In genomic region chr16:87697256-87697655, GRCh38 we compare ENCODE assay signal across 15 cellular contexts.
DNase-seq lines count a peak whose midpoint lies in the region; ATAC-seq and TF ChIP-seq lines count a peak whose summit lies in the region.
"Had no signal": no experiment of that assay in that cellular context is flagged by ENCODE, and none has a peak within 500 bp of the region (broad histone marks: within the 10 kb centered on the region; RNA-seq: fewer than 3 reads in every experiment).

No MANE protein-coding gene starts in this region.

- H3K4me1 ChIP-seq in CD4-positive, CD25-positive, alpha-beta regulatory T cell (ENCODE audit: control insufficient read depth, insufficient read depth, low read length, poor library complexity, severe bottlenecking): peaks cover 18% of the 10 kb centered on the region

- peak overlapping the region; percentile 71 for H3K27ac Mint-ChIP-seq in activated CD8-positive, alpha-beta memory T cell treated with anti-CD3 and anti-CD28 coated beads, Interleukin-2, amount 10 ng/mL, durations not matched to agents 7 days and 5 days
- H3K27ac Mint-ChIP-seq in CD4-positive, CD25-positive, alpha-beta regulatory T cell: peak overlapping the region in 2 of 3 donors; percentile 63 to 88
- peak overlapping the region; percentile 55 for H3K27ac Mint-ChIP-seq in activated T-helper 1 cell treated with anti-CD3 and anti-CD28 coated beads, Interleukin-12 subunit alpha, Interleukin-12 subunit beta, Interleukin-2, Interleukin-4 antibody, amounts not matched to agents 30 ng/mL and 10 ng/mL and 1 ng/mL, durations not matched to agents 14 hours and 24 hours and 36 hours
- H3K27ac Mint-ChIP-seq in nephron progenitor cell: peak overlapping the region; percentile 52
- no peak overlapping the region for H3K27ac Mint-ChIP-seq in effector memory CD8-positive, alpha-beta T cell
- H3K27ac Mint-ChIP-seq: GM23338 had no signal

- H3K36me3 ChIP-seq in CD4-positive, CD25-positive, alpha-beta regulatory T cell (ENCODE audit: control insufficient read depth, insufficient read depth, low read length): peaks cover 9% of the 10 kb centered on the region

- H3K4me3 Mint-ChIP-seq in activated CD8-positive, alpha-beta memory T cell treated with anti-CD3 and anti-CD28 coated beads, Interleukin-2, amount 10 ng/mL, durations not matched to agents 7 days and 5 days: no peak overlapping the region
- no peak overlapping the region for H3K4me3 Mint-ChIP-seq in CD4-positive, CD25-positive, alpha-beta regulatory T cell
- no peak overlapping the region for H3K4me3 Mint-ChIP-seq in activated T-helper 1 cell treated with anti-CD3 and anti-CD28 coated beads, Interleukin-12 subunit alpha, Interleukin-12 subunit beta, Interleukin-2, Interleukin-4 antibody, amounts not matched to agents 30 ng/mL and 10 ng/mL and 1 ng/mL, durations not matched to agents 14 hours and 24 hours and 36 hours
- no peak overlapping the region for H3K4me3 Mint-ChIP-seq in nephron progenitor cell
- H3K4me3 Mint-ChIP-seq in effector memory CD8-positive, alpha-beta T cell: no peak overlapping the region
- H3K4me3 Mint-ChIP-seq: GM23338 had no signal

- TF ChIP-seq CTCF in nephron progenitor cell (IDR thresholded peaks at IDR 0.05): no peak

- no peaks in the 10 kb centered on the region for H3K9me3 ChIP-seq in CD4-positive, CD25-positive, alpha-beta regulatory T cell (ENCODE audit: control insufficient read depth in 2 of 2, low read length in 2 of 2)

- no peaks in the 10 kb centered on the region for H3K9me3 Mint-ChIP-seq in activated CD8-positive, alpha-beta memory T cell treated with anti-CD3 and anti-CD28 coated beads, Interleukin-2, amount 10 ng/mL, durations not matched to agents 7 days and 5 days (ENCODE audit: low read depth)
- H3K9me3 Mint-ChIP-seq in CD4-positive, CD25-positive, alpha-beta regulatory T cell: no peaks in the 10 kb centered on the region
- H3K9me3 Mint-ChIP-seq in activated T-helper 1 cell treated with anti-CD3 and anti-CD28 coated beads, Interleukin-12 subunit alpha, Interleukin-12 subunit beta, Interleukin-2, Interleukin-4 antibody, amounts not matched to agents 30 ng/mL and 10 ng/mL and 1 ng/mL, durations not matched to agents 14 hours and 24 hours and 36 hours: no peaks in the 10 kb centered on the region
- H3K9me3 Mint-ChIP-seq in nephron progenitor cell: no peaks in the 10 kb centered on the region
- H3K9me3 Mint-ChIP-seq in effector memory CD8-positive, alpha-beta T cell: no peaks in the 10 kb centered on the region
- H3K9me3 Mint-ChIP-seq: GM23338 had no signal

- no peaks in the 10 kb centered on the region for H3K27me3 Mint-ChIP-seq in activated CD8-positive, alpha-beta memory T cell treated with anti-CD3 and anti-CD28 coated beads, Interleukin-2, amount 10 ng/mL, durations not matched to agents 7 days and 5 days
- H3K27me3 Mint-ChIP-seq in CD4-positive, CD25-positive, alpha-beta regulatory T cell: no peaks in the 10 kb centered on the region
- H3K27me3 Mint-ChIP-seq in activated T-helper 1 cell treated with anti-CD3 and anti-CD28 coated beads, Interleukin-12 subunit alpha, Interleukin-12 subunit beta, Interleukin-2, Interleukin-4 antibody, amounts not matched to agents 30 ng/mL and 10 ng/mL and 1 ng/mL, durations not matched to agents 14 hours and 24 hours and 36 hours (ENCODE audit: insufficient read depth): no peaks in the 10 kb centered on the region
- no peaks in the 10 kb centered on the region for H3K27me3 Mint-ChIP-seq in nephron progenitor cell (ENCODE audit: low read depth, poor library complexity)
- no peaks in the 10 kb centered on the region for H3K27me3 Mint-ChIP-seq in effector memory CD8-positive, alpha-beta T cell

- intact Hi-C loops in activated T-helper 1 cell treated with anti-CD3 and anti-CD28 coated beads, Interleukin-12 subunit alpha, Interleukin-12 subunit beta, Interleukin-2, Interleukin-4 antibody, amounts not matched to agents 30 ng/mL and 10 ng/mL and 1 ng/mL, durations not matched to agents 14 hours and 24 hours and 36 hours (cut with micrococcal nuclease): no loop called here

- no peak overlapping the region for H3K27ac ChIP-seq in CD4-positive, CD25-positive, alpha-beta regulatory T cell (ENCODE audit: insufficient read depth, low read length, poor library complexity, severe bottlenecking)
- H3K27ac ChIP-seq: C4-2B had no signal

- H3K4me3 ChIP-seq in CD4-positive, CD25-positive, alpha-beta regulatory T cell (ENCODE audit: low read depth, low read length): no peak overlapping the region
- H3K4me3 ChIP-seq: GM23338 had no signal

- H3K4me1 Mint-ChIP-seq in activated CD8-positive, alpha-beta memory T cell treated with anti-CD3 and anti-CD28 coated beads, Interleukin-2, amount 10 ng/mL, durations not matched to agents 7 days and 5 days: peaks cover 42% of the 10 kb centered on the region
- peaks cover 0 to 33% (median 14%) of the 10 kb centered on the region in 4 donors for H3K4me1 Mint-ChIP-seq in CD4-positive, CD25-positive, alpha-beta regulatory T cell
- peaks cover 19% of the 10 kb centered on the region for H3K4me1 Mint-ChIP-seq in activated T-helper 1 cell treated with anti-CD3 and anti-CD28 coated beads, Interleukin-12 subunit alpha, Interleukin-12 subunit beta, Interleukin-2, Interleukin-4 antibody, amounts not matched to agents 30 ng/mL and 10 ng/mL and 1 ng/mL, durations not matched to agents 14 hours and 24 hours and 36 hours (ENCODE audit: low read depth)
- H3K4me1 Mint-ChIP-seq in nephron progenitor cell: peaks cover 3% of the 10 kb centered on the region
- peaks cover 25 to 31% of the 10 kb centered on the region in 2 donors for H3K4me1 Mint-ChIP-seq in effector memory CD8-positive, alpha-beta T cell (ENCODE audit: low read depth in 2 of 2)
- H3K4me1 Mint-ChIP-seq: GM23338 had no signal

- H3K36me3 Mint-ChIP-seq in activated CD8-positive, alpha-beta memory T cell treated with anti-CD3 and anti-CD28 coated beads, Interleukin-2, amount 10 ng/mL, durations not matched to agents 7 days and 5 days: peaks cover 6% of the 10 kb centered on the region
- H3K36me3 Mint-ChIP-seq in CD4-positive, CD25-positive, alpha-beta regulatory T cell: no peaks in the 10 kb centered on the region
- H3K36me3 Mint-ChIP-seq in activated T-helper 1 cell treated with anti-CD3 and anti-CD28 coated beads, Interleukin-12 subunit alpha, Interleukin-12 subunit beta, Interleukin-2, Interleukin-4 antibody, amounts not matched to agents 30 ng/mL and 10 ng/mL and 1 ng/mL, durations not matched to agents 14 hours and 24 hours and 36 hours (ENCODE audit: low read depth): peaks cover 9% of the 10 kb centered on the region
- H3K36me3 Mint-ChIP-seq in nephron progenitor cell (ENCODE audit: low read depth): peaks cover 11% of the 10 kb centered on the region
- H3K36me3 Mint-ChIP-seq in effector memory CD8-positive, alpha-beta T cell (ENCODE audit: insufficient read depth): peaks cover 7% of the 10 kb centered on the region

- CTCF ChIA-PET in activated CD8-positive, alpha-beta memory T cell treated with anti-CD3 and anti-CD28 coated beads, Interleukin-2, amount 10 ng/mL, durations not matched to agents 7 days and 5 days (lab: Charles Lee): no interaction called here

- H3K27me3 ChIP-seq in CD4-positive, CD25-positive, alpha-beta regulatory T cell (ENCODE audit: control insufficient read depth, insufficient read depth, low read length): no peaks in the 10 kb centered on the region

- no peak for DNase-seq in activated CD8-positive, alpha-beta memory T cell treated with anti-CD3 and anti-CD28 coated beads, Interleukin-2, amount 10 ng/mL, durations not matched to agents 7 days and 5 days
- no peak for DNase-seq in activated CD8-positive, alpha-beta memory T cell treated with anti-CD3 and anti-CD28 coated beads, Interleukin-2, amount 50 U/mL, for 4 hours
- no peak for DNase-seq in CD4-positive, CD25-positive, alpha-beta regulatory T cell
- no peak for DNase-seq in activated T-helper 1 cell treated with anti-CD3 and anti-CD28 coated beads, Interleukin-12 subunit alpha, Interleukin-12 subunit beta, Interleukin-2, Interleukin-4 antibody, amounts not matched to agents 30 ng/mL and 10 ng/mL and 1 ng/mL, durations not matched to agents 14 hours and 24 hours and 36 hours (ENCODE audit: low spot score)
- no peak for DNase-seq in nephron progenitor cell
- no peak for DNase-seq in effector memory CD8-positive, alpha-beta T cell
- DNase-seq in cerebellar nuclear complex (lab: John Stamatoyannopoulos, UW): no peak
- DNase-seq: COR-L47, NCI-H1048, NCI-H524, Right ventricle myocardium superior had no signal

- no peak for ATAC-seq in activated CD8-positive, alpha-beta memory T cell treated with anti-CD3 and anti-CD28 coated beads, Interleukin-2, amount 10 ng/mL, durations not matched to agents 7 days and 5 days
- no peak for ATAC-seq in CD4-positive, CD25-positive, alpha-beta regulatory T cell (ENCODE audit: low read depth in 2 of 2)
- ATAC-seq in effector memory CD8-positive, alpha-beta T cell (replicated peaks): no peak
- ATAC-seq in HG03045 (IDR thresholded peaks at IDR 0.05; ENCODE audit: unreplicated experiment): no peak
- ATAC-seq: GM23338, HCT116 had no signal

Comparison
In these comparisons a context has a peak if more than half of its experiments do, and no peak if none do; other contexts are left out.
1. H3K27ac Mint-ChIP-seq: peak in activated CD8-positive, alpha-beta memory T cell treated with anti-CD3 and anti-CD28 coated beads, Interleukin-2, amount 10 ng/mL, durations not matched to agents 7 days and 5 days (single experiment), CD4-positive, CD25-positive, alpha-beta regulatory T cell (2 of 3), activated T-helper 1 cell treated with anti-CD3 and anti-CD28 coated beads, Interleukin-12 subunit alpha, Interleukin-12 subunit beta, Interleukin-2, Interleukin-4 antibody, amounts not matched to agents 30 ng/mL and 10 ng/mL and 1 ng/mL, durations not matched to agents 14 hours and 24 hours and 36 hours (single experiment) and nephron progenitor cell (single experiment); none in effector memory CD8-positive, alpha-beta T cell (0 of 2).